8 cellular contexts compared by ENCODE assay signal in genomic region chrX:46573896-46574336, GRCh38.
A peak's percentile ranks its signal among the peaks of the same experiment; 100 is the strongest.
DNase-seq lines count a peak whose midpoint lies in the region; ATAC-seq and TF ChIP-seq lines count a peak whose summit lies in the region.

No MANE protein-coding gene starts in this region.

- H3K4me2 ChIP-seq in parathyroid adenoma (ENCODE audit: low read length), result peak overlapping the region; percentile 69

- H3K4me3 ChIP-seq in NT2/D1 (ENCODE audit: insufficient read length, low read depth) (peak overlapping the region; percentile 92), parathyroid adenoma (ENCODE audit: low read depth, low read length) (peak overlapping the region; percentile 63)

- H2AFZ ChIP-seq in parathyroid adenoma, result peak overlapping the region; percentile 81

- peak; percentile 21 for DNase-seq in NCI-H2029 (lab: John Stamatoyannopoulos, UW)
- DNase-seq in NCI-H2029 treated with DMSO at 0.1 percent for 48 hours (lab: John Stamatoyannopoulos, UW), result no peak
- no peak for DNase-seq in NT2/D1 (ENCODE audit: low read depth, low spot score)
- peak; percentile 53 for DNase-seq in activated T-helper 9 cell treated with anti-CD3 and anti-CD28 coated beads, Interleukin-2, amount 50 U/mL, for 16 hours (ENCODE audit: low read depth)
- DNase-seq in germinal center (ENCODE audit: low spot score), result peak; percentile 36

- no peaks in the 10 kb centered on the region for H3K4me1 ChIP-seq in NT2/D1 (ENCODE audit: insufficient read depth, insufficient read length)
- H3K4me1 ChIP-seq in parathyroid adenoma, result no peaks in the 10 kb centered on the region

- no peak for TF ChIP-seq CTCF in parathyroid adenoma (IDR thresholded peaks at IDR 0.05)

- peaks cover 17% of the 10 kb centered on the region for H3K36me3 ChIP-seq in NT2/D1 (ENCODE audit: insufficient read depth, insufficient read length, low read length)
- H3K36me3 ChIP-seq in parathyroid adenoma (ENCODE audit: control insufficient read depth, insufficient read depth, low read length), result no peaks in the 10 kb centered on the region

- no peaks in the 10 kb centered on the region for H3K9me3 ChIP-seq in NT2/D1 (ENCODE audit: insufficient read depth, low read length)
- H3K9me3 ChIP-seq in parathyroid adenoma (ENCODE audit: control insufficient read depth, low read length), result no peaks in the 10 kb centered on the region

- peak overlapping the region; percentile 44 for H3K27ac ChIP-seq in parathyroid adenoma

- H3K27me3 ChIP-seq in NT2/D1 (ENCODE audit: insufficient read depth, insufficient read length), result peaks cover 3% of the 10 kb centered on the region
- H3K27me3 ChIP-seq in parathyroid adenoma (ENCODE audit: control insufficient read depth, insufficient read depth, low read length), result no peaks in the 10 kb centered on the region

- H3K79me2 ChIP-seq in parathyroid adenoma, result no peaks in the 10 kb centered on the region

- H3K9ac ChIP-seq in NT2/D1 (ENCODE audit: insufficient read length, low read depth) (peak overlapping the region; percentile 94), parathyroid adenoma (no peak overlapping the region)

- ATAC-seq in HG03095 (IDR thresholded peaks at IDR 0.05; ENCODE audit: unreplicated experiment) (peak; percentile 31), HG03469 (IDR thresholded peaks at IDR 0.05; ENCODE audit: unreplicated experiment) (no peak)

Comparison
In these comparisons a context has a peak if more than half of its experiments do, and no peak if none do; other contexts are left out.
1. DNase-seq: peak in NCI-H2029 (single experiment), activated T-helper 9 cell treated with anti-CD3 and anti-CD28 coated beads, Interleukin-2, amount 50 U/mL, for 16 hours (single experiment) and germinal center (single experiment); none in NCI-H2029 treated with DMSO at 0.1 percent for 48 hours (single experiment) and NT2/D1 (single experiment).